ENCODE assay signal across 28 cellular contexts in genomic region chr2:78318275-78318674, GRCh38.
"Had no signal": no experiment of that assay in that cellular context is flagged by ENCODE, and none has a peak within 500 bp of the region (broad histone marks: within the 10 kb centered on the region; RNA-seq: fewer than 3 reads in every experiment).

No MANE protein-coding gene starts in this region.

- H3K4me3 ChIP-seq: neural progenitor cell, ovary, psoas muscle, skin epidermis, stomach, thoracic aorta, thyroid gland, tibial nerve, upper lobe of left lung, vagina had no signal

- H3K4me1 Mint-ChIP-seq: natural killer cell; nephron; stimulated activated effector memory CD8-positive, alpha-beta T cell treated with anti-CD3 and anti-CD28 coated beads, Interleukin-12 subunit alpha, Interleukin-12 subunit beta, amount 100 ng/mL, for 72 hours; stimulated activated naive B cell treated with anti-CD40 and anti-IgM and Interleukin-4, amounts not matched to agents 10 μg/mL and 1 μg/mL and 100 μg/mL, for 72 hours had no signal

- H3K27me3 Mint-ChIP-seq: progenitor cell of endocrine pancreas; stimulated activated naive B cell treated with anti-CD40 and anti-IgM and Interleukin-4, amounts not matched to agents 10 μg/mL and 1 μg/mL and 100 μg/mL, for 72 hours; stimulated activated naive CD8-positive, alpha-beta T cell treated with anti-CD3 and anti-CD28 coated beads, Interleukin-15, Interleukin-2, amounts not matched to agents 100 ng/mL and 50 ng/mL, for 24 hours had no signal

- H3K36me3 Mint-ChIP-seq: neural progenitor cell; stimulated activated effector memory CD8-positive, alpha-beta T cell treated with anti-CD3 and anti-CD28 coated beads, Interleukin-12 subunit alpha, Interleukin-12 subunit beta, amount 100 ng/mL, for 72 hours; stimulated activated naive B cell treated with anti-CD40 and anti-IgM and Interleukin-4, amounts not matched to agents 10 μg/mL and 1 μg/mL and 100 μg/mL, for 72 hours had no signal

- H3K27ac Mint-ChIP-seq: natural killer cell; nephron; neural progenitor cell; progenitor cell of endocrine pancreas; stimulated activated effector memory CD8-positive, alpha-beta T cell treated with anti-CD3 and anti-CD28 coated beads, Interleukin-12 subunit alpha, Interleukin-12 subunit beta, amount 100 ng/mL, for 72 hours; stimulated activated naive B cell treated with anti-CD40 and anti-IgM and Interleukin-4, amounts not matched to agents 10 μg/mL and 1 μg/mL and 100 μg/mL, for 72 hours; stimulated activated naive CD8-positive, alpha-beta T cell treated with anti-CD3 and anti-CD28 coated beads, Interleukin-15, Interleukin-2, amounts not matched to agents 100 ng/mL and 50 ng/mL, for 24 hours had no signal

- ATAC-seq: natural killer cell; psoas muscle; right cardiac atrium; sciatic nerve; stimulated activated effector memory CD8-positive, alpha-beta T cell treated with anti-CD3 and anti-CD28 coated beads, Interleukin-12 subunit alpha, Interleukin-12 subunit beta, amount 100 ng/mL, for 72 hours; stimulated activated naive B cell treated with anti-CD40 and anti-IgM and Interleukin-4, amounts not matched to agents 10 μg/mL and 1 μg/mL and 100 μg/mL, for 72 hours had no signal

- H3K27me3 ChIP-seq: neural progenitor cell, ovary, stomach, thyroid gland, tibial nerve, upper lobe of left lung, vagina had no signal

- H3K27ac ChIP-seq: neural progenitor cell, ovary, parathyroid adenoma, psoas muscle, skin epidermis, stomach, thoracic aorta, thyroid gland, tibial nerve, upper lobe of left lung, vagina had no signal

- H2AFZ ChIP-seq: parathyroid adenoma had no signal

- H3K9me3 ChIP-seq: ovary, psoas muscle, thoracic aorta, thyroid gland, tibial nerve, upper lobe of left lung, vagina had no signal

- H3K9ac ChIP-seq: neural progenitor cell, parathyroid adenoma had no signal

- H3K79me2 ChIP-seq: parathyroid adenoma had no signal

- H3K4me1 ChIP-seq: parathyroid adenoma, psoas muscle, stomach, thyroid gland, tibial nerve, upper lobe of left lung, vagina had no signal

- H3K9me3 Mint-ChIP-seq: nephron; stimulated activated naive B cell treated with anti-CD40 and anti-IgM and Interleukin-4, amounts not matched to agents 10 μg/mL and 1 μg/mL and 100 μg/mL, for 72 hours had no signal

- DNase-seq: natural killer cell; occipital lobe; ovary; posterior cingulate gyrus; psoas muscle; right cardiac atrium; stimulated activated CD4-positive, alpha-beta T cell treated with anti-CD3 and anti-CD28 coated beads, Interleukin-15, amount 100 ng/mL, for 24 hours; stimulated activated CD4-positive, alpha-beta T cell treated with anti-CD3 and anti-CD28 coated beads, Interleukin-2, amount 100 ng/mL, for 24 hours; stimulated activated CD4-positive, alpha-beta T cell treated with anti-CD3 and anti-CD28 coated beads, Interleukin-2, amount 100 ng/mL, for 48 hours; stimulated activated CD4-positive, alpha-beta T cell treated with anti-CD3 and anti-CD28 coated beads, Interleukin-4, amount 100 ng/mL, for 24 hours; stimulated activated naive B cell treated with anti-CD40 and anti-IgM and Interleukin-4, amounts not matched to agents 10 μg/mL and 1 μg/mL and 100 μg/mL, for 72 hours; stimulated activated naive CD4-positive, alpha-beta T cell treated with Interleukin-2 at 50 U/mL for 16 hours; stomach; thyroid gland; trophoblast cell; upper lobe of left lung had no signal

- H3K4me3 Mint-ChIP-seq: natural killer cell; nephron; neural progenitor cell; stimulated activated effector memory CD8-positive, alpha-beta T cell treated with anti-CD3 and anti-CD28 coated beads, Interleukin-12 subunit alpha, Interleukin-12 subunit beta, amount 100 ng/mL, for 72 hours; stimulated activated naive B cell treated with anti-CD40 and anti-IgM and Interleukin-4, amounts not matched to agents 10 μg/mL and 1 μg/mL and 100 μg/mL, for 72 hours; stimulated activated naive CD8-positive, alpha-beta T cell treated with anti-CD3 and anti-CD28 coated beads, Interleukin-15, Interleukin-2, amounts not matched to agents 100 ng/mL and 50 ng/mL, for 24 hours had no signal

- H3K4me2 ChIP-seq: neural progenitor cell had no signal

- H3K36me3 ChIP-seq: neural progenitor cell, ovary, stomach, thoracic aorta, thyroid gland, tibial nerve, upper lobe of left lung, vagina had no signal

- FAIRE-seq: urothelium cell line had no signal
